Comparison of ENCODE assay signal across 15 cellular contexts in genomic region chr7:139893999-139894398, GRCh38.
DNase-seq lines count a peak whose midpoint lies in the region; ATAC-seq and TF ChIP-seq lines count a peak whose summit lies in the region.
"Had no signal": no experiment of that assay in that cellular context is flagged by ENCODE, and none has a peak within 500 bp of the region (broad histone marks: within the 10 kb centered on the region; RNA-seq: fewer than 3 reads in every experiment).

No MANE protein-coding gene starts in this region.

- no peak for DNase-seq in OCI-M1 (lab: John Stamatoyannopoulos, UW)
- DNase-seq in NCI-H2196 treated with DMSO at 0.1 percent for 48 hours (lab: John Stamatoyannopoulos, UW; ENCODE audit: unreplicated experiment): no peak
- DNase-seq in Calu3: no peak
- DNase-seq: activated naive CD4-positive, alpha-beta T cell treated with anti-CD3 and anti-CD28 coated beads, Interleukin-2, amount 10 ng/mL, durations not matched to agents 7 days and 5 days; gastrocnemius medialis; IMR-90; islet precursor cell; NCI-H748 treated with DMSO at 0.1 percent for 48 hours; stimulated activated CD8-positive, alpha-beta memory T cell treated with anti-CD3 and anti-CD28 coated beads, Interleukin-4, amount 100 ng/mL, for 48 hours; upper lobe of left lung had no signal

- no peak overlapping the region for H3K27ac ChIP-seq in BLaER1
- H3K27ac ChIP-seq: gastrocnemius medialis, upper lobe of left lung had no signal

- no peaks in the 10 kb centered on the region for H3K27me3 ChIP-seq in BLaER1
- H3K27me3 ChIP-seq: gastrocnemius medialis, upper lobe of left lung had no signal

- no peaks in the 10 kb centered on the region for H3K27me3 Mint-ChIP-seq in Calu3 (ENCODE audit: unreplicated experiment)

- no peaks in the 10 kb centered on the region for H3K36me3 Mint-ChIP-seq in Calu3 (ENCODE audit: insufficient read depth, unreplicated experiment)
- H3K36me3 Mint-ChIP-seq: activated naive CD4-positive, alpha-beta T cell treated with anti-CD3 and anti-CD28 coated beads, Interleukin-2, amount 10 ng/mL, durations not matched to agents 7 days and 5 days had no signal

- H3K4me2 ChIP-seq in BLaER1: peak overlapping the region; percentile 13; the same call in 1 of the 2 replicates

- H3K36me3 ChIP-seq in BLaER1: no peaks in the 10 kb centered on the region
- H3K36me3 ChIP-seq: gastrocnemius medialis, upper lobe of left lung had no signal

- no peaks in the 10 kb centered on the region for H4K20me1 ChIP-seq in BLaER1

- no peaks in the 10 kb centered on the region for H3K9me3 ChIP-seq in BLaER1
- H3K9me3 ChIP-seq: gastrocnemius medialis, upper lobe of left lung had no signal

- no peak overlapping the region for H3K9ac ChIP-seq in BLaER1

- CTCF ChIA-PET in Calu3 (lab: Charles Lee): interaction anchor here (0.5 kb wide), 1 partner anchor 116 kb away, joined by 5 read pairs; no protein-coding TSS in a partner anchor

- ATAC-seq in GM18907 (IDR thresholded peaks at IDR 0.05; ENCODE audit: unreplicated experiment): peak; percentile 75
- ATAC-seq in HG02678 (IDR thresholded peaks at IDR 0.05; ENCODE audit: unreplicated experiment): peak; percentile 82
- ATAC-seq in HG02938 (IDR thresholded peaks at IDR 0.05; ENCODE audit: unreplicated experiment): no peak
- ATAC-seq: gastrocnemius medialis had no signal

- no peak overlapping the region for H3K4me3 ChIP-seq in BLaER1
- H3K4me3 ChIP-seq: gastrocnemius medialis, upper lobe of left lung had no signal

- no peak for TF ChIP-seq EP300 in Ishikawa (IDR thresholded peaks at IDR 0.05; ENCODE audit: borderline replicate concordance)

- intact Hi-C loops in Calu3 (cut with micrococcal nuclease; ENCODE audit: unreplicated experiment): no loop called here

- no peak for TF ChIP-seq CTCF in Calu3 (IDR thresholded peaks at IDR 0.05; ENCODE audit: unreplicated experiment)

- no TSS peak for BruUV-seq in Calu3 (replicated peaks; lab: Mats Ljungman, UMichigan)

- H3K4me1 ChIP-seq in BLaER1: peaks cover 6% of the 10 kb centered on the region; the same call in 1 of the 2 replicates
- H3K4me1 ChIP-seq: gastrocnemius medialis had no signal

- H3K4me1 Mint-ChIP-seq in Calu3 (ENCODE audit: low read depth, unreplicated experiment): peaks cover 9% of the 10 kb centered on the region
- H3K4me1 Mint-ChIP-seq: activated naive CD4-positive, alpha-beta T cell treated with anti-CD3 and anti-CD28 coated beads, Interleukin-2, amount 10 ng/mL, durations not matched to agents 7 days and 5 days had no signal

- no peak overlapping the region for H3K27ac Mint-ChIP-seq in Calu3 (ENCODE audit: unreplicated experiment)
- H3K27ac Mint-ChIP-seq: activated naive CD4-positive, alpha-beta T cell treated with anti-CD3 and anti-CD28 coated beads, Interleukin-2, amount 10 ng/mL, durations not matched to agents 7 days and 5 days had no signal

- H3K9me3 Mint-ChIP-seq in Calu3 (ENCODE audit: low read depth, unreplicated experiment): peaks cover 5% of the 10 kb centered on the region
- H3K9me3 Mint-ChIP-seq: activated naive CD4-positive, alpha-beta T cell treated with anti-CD3 and anti-CD28 coated beads, Interleukin-2, amount 10 ng/mL, durations not matched to agents 7 days and 5 days had no signal

- no peak for TF ChIP-seq RAD21 in Ishikawa (IDR thresholded peaks at IDR 0.05; ENCODE audit: low read depth)

- no peak overlapping the region for H3K4me3 Mint-ChIP-seq in Calu3 (ENCODE audit: low read depth, unreplicated experiment)
- H3K4me3 Mint-ChIP-seq: activated naive CD4-positive, alpha-beta T cell treated with anti-CD3 and anti-CD28 coated beads, Interleukin-2, amount 10 ng/mL, durations not matched to agents 7 days and 5 days had no signal

TF ChIP-seq in Ishikawa, 13 proteins besides CTCF, POLR2A, EP300 and RAD21:
- TF ChIP-seq EGR1 (IDR thresholded peaks at IDR 0.05): peak; percentile 92
- no peak for TF ChIP-seq FOXM1 (IDR thresholded peaks at IDR 0.05; ENCODE audit: borderline replicate concordance, low read depth)
- no peak for TF ChIP-seq REST (IDR thresholded peaks at IDR 0.05; ENCODE audit: low read depth)
- TF ChIP-seq MAX (IDR thresholded peaks at IDR 0.05): no peak
- no peak for TF ChIP-seq TEAD4 (IDR thresholded peaks at IDR 0.05)
- no peak for TF ChIP-seq CREB1 (IDR thresholded peaks at IDR 0.05; ENCODE audit: low read depth)
- no peak for TF ChIP-seq YY1 (IDR thresholded peaks at IDR 0.05; ENCODE audit: low read depth)
- no peak for TF ChIP-seq TCF12 (IDR thresholded peaks at IDR 0.05; ENCODE audit: low read depth)
